8 cellular contexts compared by ENCODE assay signal in genomic region chr11:64318694-64319420, GRCh38. TPM values are rescaled to one million over a fixed set of nuclear protein-coding genes. Genes with fewer than 3 reads are reported as not detected.
DNase-seq lines count a peak whose midpoint lies in the region; ATAC-seq and TF ChIP-seq lines count a peak whose summit lies in the region.

No MANE protein-coding gene starts in this region.

- TF ChIP-seq CTCF in body of pancreas (IDR thresholded peaks at IDR 0.05) (no peak), uterus (IDR thresholded peaks at IDR 0.05) (no peak)

- H3K4me3 ChIP-seq in body of pancreas (peak overlapping the region; percentile 61 to 66), uterus (peak overlapping the region; percentile 74 to 75)

- H3K27ac Mint-ChIP-seq in activated naive CD4-positive, alpha-beta T cell treated with anti-CD3 and anti-CD28 coated beads, Interleukin-2, amount 50 U/mL, for 24 hours = peak overlapping the region; percentile 99
- H3K27ac Mint-ChIP-seq in memory B cell = peak overlapping the region; percentile 99

- H3K36me3 Mint-ChIP-seq in activated naive CD4-positive, alpha-beta T cell treated with anti-CD3 and anti-CD28 coated beads, Interleukin-2, amount 50 U/mL, for 24 hours = peaks cover 9% of the 10 kb centered on the region
- peaks cover 11% of the 10 kb centered on the region for H3K36me3 Mint-ChIP-seq in memory B cell

- H3K9me3 ChIP-seq in body of pancreas = no peaks in the 10 kb centered on the region
- H3K9me3 ChIP-seq in uterus = no peaks in the 10 kb centered on the region

- WGBS in body of pancreas, 2 donors = 6 to 7% methylated on average over 16 to 17 of the region's 18 CpGs

- peaks cover 0 to 5% of the 10 kb centered on the region in 2 donors for H3K36me3 ChIP-seq in body of pancreas (replicated peaks in 1 of 2; ENCODE audit: insufficient read depth in 1 of 2, low read depth in 2 of 2)
- H3K36me3 ChIP-seq in uterus = no peaks in the 10 kb centered on the region

- peaks cover 45% of the 10 kb centered on the region for H3K4me1 ChIP-seq in body of pancreas
- H3K4me1 ChIP-seq in uterus = no peaks in the 10 kb centered on the region

- no peaks in the 10 kb centered on the region for H3K27me3 ChIP-seq in body of pancreas
- no peaks in the 10 kb centered on the region for H3K27me3 ChIP-seq in uterus

- H3K4me1 Mint-ChIP-seq in activated naive CD4-positive, alpha-beta T cell treated with anti-CD3 and anti-CD28 coated beads, Interleukin-2, amount 50 U/mL, for 24 hours = peaks cover 23% of the 10 kb centered on the region
- peaks cover 11% of the 10 kb centered on the region for H3K4me1 Mint-ChIP-seq in memory B cell

- H3K27ac ChIP-seq in body of pancreas (peak overlapping the region; percentile 92 to 99 (median 98)), uterus (peak overlapping the region; percentile 97 to 98)

- no peak for DNase-seq in activated naive CD4-positive, alpha-beta T cell (lab: John Stamatoyannopoulos, UW)
- DNase-seq in body of pancreas = peak in 2 of 4 donors; percentile 31 to 45
- no peak for DNase-seq in memory B cell (ENCODE audit: low spot score in 2 of 2)
- DNase-seq in uterus = peak in 1 of 2 donors; percentile 46
- DNase-seq in cerebellar nuclear complex (lab: John Stamatoyannopoulos, UW) = no peak
- DNase-seq in amygdala (lab: John Stamatoyannopoulos, UW) = no peak

- H3K4me3 Mint-ChIP-seq in activated naive CD4-positive, alpha-beta T cell treated with anti-CD3 and anti-CD28 coated beads, Interleukin-2, amount 50 U/mL, for 24 hours = peak overlapping the region; percentile 95
- peak overlapping the region; percentile 96 for H3K4me3 Mint-ChIP-seq in memory B cell

- ATAC-seq in body of pancreas (no peak), memory B cell (ENCODE audit: low read depth) (no peak), GM18873 (IDR thresholded peaks at IDR 0.05; ENCODE audit: low FRiP score, unreplicated experiment) (no peak)

- H3K9me3 Mint-ChIP-seq in activated naive CD4-positive, alpha-beta T cell treated with anti-CD3 and anti-CD28 coated beads, Interleukin-2, amount 50 U/mL, for 24 hours = no peaks in the 10 kb centered on the region
- H3K9me3 Mint-ChIP-seq in memory B cell = no peaks in the 10 kb centered on the region

- intact Hi-C loops in body of pancreas (cut with DNase I) = no loop called here
- intact Hi-C loops in uterus (cut with DNase I; ENCODE audit: low total_unique reads) = no loop called here

- H3K27me3 Mint-ChIP-seq in activated naive CD4-positive, alpha-beta T cell treated with anti-CD3 and anti-CD28 coated beads, Interleukin-2, amount 50 U/mL, for 24 hours = no peaks in the 10 kb centered on the region
- no peaks in the 10 kb centered on the region for H3K27me3 Mint-ChIP-seq in memory B cell

- TF ChIP-seq POLR2A in body of pancreas (IDR thresholded peaks at IDR 0.05) (no peak), uterus (IDR thresholded peaks at IDR 0.05) (no peak)

RNA-seq across cellular contexts. Expression of gene PRDX5, which starts 0.9 kb away (rescaled TPM):
- 100 to 1,000 TPM; 108 to 224 TPM for total RNA-seq in body of pancreas
- total RNA-seq in uterus = 100 to 1,000 TPM in 3 of 4 donors, 10 to 100 TPM in 1; 97.1 to 156 (median 113) TPM

RNA-seq across cellular contexts. Expression of gene TRMT112, which starts 1.5 kb away (rescaled TPM):
- 100 to 1,000 TPM; 170 to 223 TPM for total RNA-seq in body of pancreas
- 100 to 1,000 TPM; 200 to 462 (median 323) TPM for total RNA-seq in uterus

RNA-seq across cellular contexts. Expression of gene ESRRA, which starts 13.5 kb away (rescaled TPM):
- total RNA-seq in body of pancreas (10 to 100 TPM; 51.7 to 63.8 TPM), uterus (10 to 100 TPM; 12.1 to 49.2 (median 17.5) TPM)

RNA-seq across cellular contexts. Expression of gene CATSPERZ, which starts 18.7 kb away (rescaled TPM):
- 1 to 10 TPM in 1 of 2 donors, not detected in 1; 2.3 TPM for total RNA-seq in body of pancreas
- total RNA-seq in uterus = not detected

RNA-seq across cellular contexts. Expression of gene CCDC88B, which starts 21.1 kb away (rescaled TPM):
- total RNA-seq in body of pancreas (10 to 100 TPM in 1 of 2 donors, 1 to 10 TPM in 1; 8.8 to 16.2 TPM), uterus (1 to 10 TPM in 3 of 4 donors, under 1 TPM in 1; 0.29 to 5.7 (median 2.9) TPM)
